24 cellular contexts compared by ENCODE assay signal in the genomic region with DNA sequence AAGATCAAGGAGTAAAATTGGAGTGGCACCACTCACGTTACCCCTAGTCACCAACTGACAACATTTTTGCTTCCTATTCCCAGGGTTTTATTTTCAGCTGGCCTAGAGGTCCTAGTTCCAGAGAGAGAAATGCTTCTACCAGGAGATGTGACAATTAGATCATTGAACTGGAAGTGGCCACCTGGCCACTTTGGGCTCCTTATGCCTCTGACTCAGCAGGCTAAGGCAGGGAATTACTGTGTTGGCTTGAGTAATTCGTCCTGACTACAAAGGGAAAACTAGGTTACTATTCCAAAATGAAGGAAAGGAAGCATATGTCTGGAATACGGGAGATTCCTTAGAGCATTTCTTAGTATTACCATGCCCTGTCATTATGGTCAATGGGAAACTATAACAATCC.
"Had no signal": no experiment of that assay in that cellular context is flagged by ENCODE, and none has a peak within 500 bp of the region (broad histone marks: within the 10 kb centered on the region; RNA-seq: fewer than 3 reads in every experiment).

No MANE protein-coding gene starts in this region.

- H3K9me3 Mint-ChIP-seq: stimulated activated naive B cell treated with anti-CD40 and anti-IgM and Interleukin-4, amounts not matched to agents 10 μg/mL and 1 μg/mL and 100 μg/mL, for 72 hours had no signal

- H3K4me3 Mint-ChIP-seq: mesothelial cell of epicardium; naive B cell; natural killer cell; nephron progenitor cell; neural progenitor cell; stimulated activated naive B cell treated with anti-CD40 and anti-IgM and Interleukin-4, amounts not matched to agents 10 μg/mL and 1 μg/mL and 100 μg/mL, for 72 hours had no signal

- ATAC-seq: natural killer cell; right lobe of liver; stimulated activated naive B cell treated with anti-CD40 and anti-IgM and Interleukin-4, amounts not matched to agents 10 μg/mL and 1 μg/mL and 100 μg/mL, for 72 hours; stimulated activated naive CD8-positive, alpha-beta T cell treated with anti-CD3 and anti-CD28 coated beads, Interleukin-15, Interleukin-2, amounts not matched to agents 100 U/mL and 50 U/mL, for 24 hours had no signal

- H3K27me3 ChIP-seq: neural progenitor cell, neutrophil, right atrium auricular region, right lobe of liver, stomach, testis, thyroid gland, transverse colon, upper lobe of left lung had no signal

- H3K4me1 Mint-ChIP-seq: mesothelial cell of epicardium; naive B cell; natural killer cell; nephron progenitor cell; neural progenitor cell; stimulated activated naive B cell treated with anti-CD40 and anti-IgM and Interleukin-4, amounts not matched to agents 10 μg/mL and 1 μg/mL and 100 μg/mL, for 72 hours had no signal

- H3K36me3 Mint-ChIP-seq: mesothelial cell of epicardium; naive B cell; neural progenitor cell; stimulated activated naive B cell treated with anti-CD40 and anti-IgM and Interleukin-4, amounts not matched to agents 10 μg/mL and 1 μg/mL and 100 μg/mL, for 72 hours had no signal

- H3K36me3 ChIP-seq: left ventricle myocardium inferior, neural progenitor cell, neutrophil, right atrium auricular region, right lobe of liver, stomach, thyroid gland, transverse colon, upper lobe of left lung had no signal

- H3K4me3 ChIP-seq: left ventricle myocardium inferior, lung, neural progenitor cell, right atrium auricular region, right lobe of liver, smooth muscle cell, stomach, testis, thyroid gland, transverse colon, upper lobe of left lung had no signal

- H3K27me3 Mint-ChIP-seq: naive B cell; progenitor cell of endocrine pancreas; stimulated activated naive B cell treated with anti-CD40 and anti-IgM and Interleukin-4, amounts not matched to agents 10 μg/mL and 1 μg/mL and 100 μg/mL, for 72 hours had no signal

- DNase-seq: islet precursor cell; left ventricle myocardium inferior; mesendoderm; naive B cell; natural killer cell; nephron progenitor cell; occipital lobe; right lobe of liver; stimulated activated CD4-positive, alpha-beta T cell treated with anti-CD3 and anti-CD28 coated beads, Interleukin-2, amount 100 ng/mL, for 24 hours; stimulated activated CD4-positive, alpha-beta T cell treated with anti-CD3 and anti-CD28 coated beads, Interleukin-4, amount 100 ng/mL, for 1 hour; stimulated activated naive B cell treated with anti-CD40 and anti-IgM and Interleukin-4, amounts not matched to agents 10 μg/mL and 1 μg/mL and 100 μg/mL, for 72 hours; stimulated activated naive CD8-positive, alpha-beta T cell treated with anti-CD3 and anti-CD28 coated beads, Interleukin-15, Interleukin-2, amounts not matched to agents 100 U/mL and 50 U/mL, for 24 hours; stomach; testis; thyroid gland; transverse colon; upper lobe of left lung had no signal
